In genomic region chr9:129972816-129973215, GRCh38 we compare ENCODE assay signal across 26 cellular contexts.
A peak's percentile ranks its signal among the peaks of the same experiment; 100 is the strongest.
DNase-seq lines count a peak whose midpoint lies in the region; ATAC-seq and TF ChIP-seq lines count a peak whose summit lies in the region.
"Had no signal": no experiment of that assay in that cellular context is flagged by ENCODE, and none has a peak within 500 bp of the region (broad histone marks: within the 10 kb centered on the region; RNA-seq: fewer than 3 reads in every experiment).

No MANE protein-coding gene starts in this region.

- intact Hi-C loops in activated CD4-positive, alpha-beta memory T cell treated with anti-CD3 and anti-CD28 coated beads for 36 hours (cut with micrococcal nuclease) = no loop called here

- DNase-seq in activated CD4-positive, alpha-beta memory T cell treated with anti-CD3 and anti-CD28 coated beads for 36 hours = no peak
- no peak for DNase-seq in activated CD4-positive, alpha-beta memory T cell treated with anti-CD3 and anti-CD28 coated beads, Interleukin-2, amount 10 ng/mL, durations not matched to agents 7 days and 5 days
- DNase-seq in M059J (ENCODE audit: low read depth) (peak; percentile 48), osteoblast (ENCODE audit: insufficient read length, low spot score, missing footprints) (peak; percentile 35), GM10266 (ENCODE audit: extremely low spot score) (no peak)
- DNase-seq in activated naive CD8-positive, alpha-beta T cell treated with anti-CD3 and anti-CD28 coated beads, Interleukin-2, amount 50 U/mL, for 24 hours = no peak
- DNase-seq: ACHN; activated CD4-positive, alpha-beta T cell treated with anti-CD3 and anti-CD28 coated beads, Interleukin-2, amount 50 U/mL, for 1 hour; amniotic stem cell; dermis blood vessel endothelial cell; foreskin melanocyte; HFFc6; hippocampal formation; islet precursor cell; NCI-H1105; NCI-H2107; NCI-H524; occipital lobe; testis had no signal

- peaks cover 28% of the 10 kb centered on the region for H3K4me1 Mint-ChIP-seq in activated CD4-positive, alpha-beta memory T cell treated with anti-CD3 and anti-CD28 coated beads for 36 hours (ENCODE audit: low read depth)
- H3K4me1 Mint-ChIP-seq in activated CD4-positive, alpha-beta memory T cell treated with anti-CD3 and anti-CD28 coated beads, Interleukin-2, amount 10 ng/mL, durations not matched to agents 7 days and 5 days = peaks cover 19% of the 10 kb centered on the region
- peaks cover 52% of the 10 kb centered on the region for H3K4me1 Mint-ChIP-seq in activated naive CD8-positive, alpha-beta T cell treated with anti-CD3 and anti-CD28 coated beads, Interleukin-2, amount 50 U/mL, for 24 hours

- H4K20me1 ChIP-seq in osteoblast (ENCODE audit: insufficient read depth, low read length) = no peaks in the 10 kb centered on the region

- CTCF ChIA-PET in activated CD4-positive, alpha-beta memory T cell treated with anti-CD3 and anti-CD28 coated beads for 36 hours (lab: Charles Lee) = interaction anchor here (0.6 to 1.2 kb wide), 2 partner anchors 18 to 40 kb away, joined by 3 to 4 read pairs; no protein-coding TSS in a partner anchor
- CTCF ChIA-PET in activated CD4-positive, alpha-beta memory T cell treated with anti-CD3 and anti-CD28 coated beads, Interleukin-2, amount 10 ng/mL, durations not matched to agents 7 days and 5 days (lab: Charles Lee) = no interaction called here

- H3K27ac Mint-ChIP-seq in activated CD4-positive, alpha-beta memory T cell treated with anti-CD3 and anti-CD28 coated beads for 36 hours = peak overlapping the region; percentile 60
- no peak overlapping the region for H3K27ac Mint-ChIP-seq in activated CD4-positive, alpha-beta memory T cell treated with anti-CD3 and anti-CD28 coated beads, Interleukin-2, amount 10 ng/mL, durations not matched to agents 7 days and 5 days
- H3K27ac Mint-ChIP-seq in activated naive CD8-positive, alpha-beta T cell treated with anti-CD3 and anti-CD28 coated beads, Interleukin-2, amount 50 U/mL, for 24 hours = peak overlapping the region; percentile 74
- H3K27ac Mint-ChIP-seq: HFFc6 had no signal

- H3K4me3 Mint-ChIP-seq in activated CD4-positive, alpha-beta memory T cell treated with anti-CD3 and anti-CD28 coated beads for 36 hours = no peak overlapping the region
- H3K4me3 Mint-ChIP-seq in activated CD4-positive, alpha-beta memory T cell treated with anti-CD3 and anti-CD28 coated beads, Interleukin-2, amount 10 ng/mL, durations not matched to agents 7 days and 5 days = no peak overlapping the region
- H3K4me3 Mint-ChIP-seq in activated naive CD8-positive, alpha-beta T cell treated with anti-CD3 and anti-CD28 coated beads, Interleukin-2, amount 50 U/mL, for 24 hours = no peak overlapping the region
- H3K4me3 Mint-ChIP-seq: HFFc6 had no signal

- H3K4me3 ChIP-seq in osteoblast (ENCODE audit: insufficient read depth, low read length) = no peak overlapping the region
- H3K4me3 ChIP-seq: cardiac muscle cell, lung, testis had no signal

- H3K9me3 ChIP-seq in osteoblast (ENCODE audit: low read depth, low read length) = no peaks in the 10 kb centered on the region
- H3K9me3 ChIP-seq: testis had no signal

- no peaks in the 10 kb centered on the region for H3K36me3 ChIP-seq in osteoblast (ENCODE audit: insufficient read depth, low read length)
- H3K36me3 ChIP-seq: cardiac muscle cell had no signal

- POLR2A ChIA-PET in activated CD4-positive, alpha-beta memory T cell treated with anti-CD3 and anti-CD28 coated beads for 36 hours (lab: Charles Lee) = interaction anchor here (1.2 kb wide), 1 partner anchor 15 kb away, joined by 3 read pairs; no protein-coding TSS in a partner anchor
- POLR2A ChIA-PET in activated CD4-positive, alpha-beta memory T cell treated with anti-CD3 and anti-CD28 coated beads, Interleukin-2, amount 10 ng/mL, durations not matched to agents 7 days and 5 days (lab: Charles Lee) = interaction anchor here (0.6 to 1.8 kb wide), 5 partner anchors 8 to 70 kb away, joined by 3 to 8 read pairs (median 4); partner anchors contain the start of gene FNBP1

- H3K4me2 ChIP-seq in osteoblast (ENCODE audit: insufficient read depth, low read length) = no peak overlapping the region

- no peaks in the 10 kb centered on the region for H3K27me3 Mint-ChIP-seq in activated CD4-positive, alpha-beta memory T cell treated with anti-CD3 and anti-CD28 coated beads for 36 hours
- no peaks in the 10 kb centered on the region for H3K27me3 Mint-ChIP-seq in activated CD4-positive, alpha-beta memory T cell treated with anti-CD3 and anti-CD28 coated beads, Interleukin-2, amount 10 ng/mL, durations not matched to agents 7 days and 5 days
- no peaks in the 10 kb centered on the region for H3K27me3 Mint-ChIP-seq in activated naive CD8-positive, alpha-beta T cell treated with anti-CD3 and anti-CD28 coated beads, Interleukin-2, amount 50 U/mL, for 24 hours

- peaks cover 4% of the 10 kb centered on the region for H3K4me1 ChIP-seq in osteoblast (ENCODE audit: insufficient read depth, low read length)

- H3K9me3 Mint-ChIP-seq in activated CD4-positive, alpha-beta memory T cell treated with anti-CD3 and anti-CD28 coated beads for 36 hours = no peaks in the 10 kb centered on the region
- no peaks in the 10 kb centered on the region for H3K9me3 Mint-ChIP-seq in activated CD4-positive, alpha-beta memory T cell treated with anti-CD3 and anti-CD28 coated beads, Interleukin-2, amount 10 ng/mL, durations not matched to agents 7 days and 5 days
- no peaks in the 10 kb centered on the region for H3K9me3 Mint-ChIP-seq in activated naive CD8-positive, alpha-beta T cell treated with anti-CD3 and anti-CD28 coated beads, Interleukin-2, amount 50 U/mL, for 24 hours
- H3K9me3 Mint-ChIP-seq: HFFc6 had no signal

- no peak overlapping the region for H3K27ac ChIP-seq in osteoblast (ENCODE audit: low read depth, low read length)
- H3K27ac ChIP-seq: C4-2B, cardiac muscle cell, HL-60, RWPE1, testis had no signal

- no peak overlapping the region for H2AFZ ChIP-seq in osteoblast (ENCODE audit: low read length)

- H3K36me3 Mint-ChIP-seq in activated CD4-positive, alpha-beta memory T cell treated with anti-CD3 and anti-CD28 coated beads for 36 hours = peaks cover 43% of the 10 kb centered on the region
- peaks cover 52% of the 10 kb centered on the region for H3K36me3 Mint-ChIP-seq in activated CD4-positive, alpha-beta memory T cell treated with anti-CD3 and anti-CD28 coated beads, Interleukin-2, amount 10 ng/mL, durations not matched to agents 7 days and 5 days (ENCODE audit: low read depth)
- peaks cover 52% of the 10 kb centered on the region for H3K36me3 Mint-ChIP-seq in activated naive CD8-positive, alpha-beta T cell treated with anti-CD3 and anti-CD28 coated beads, Interleukin-2, amount 50 U/mL, for 24 hours (ENCODE audit: low read depth)

- no peaks in the 10 kb centered on the region for H3K79me2 ChIP-seq in osteoblast (ENCODE audit: insufficient read depth, low read length)

- no peaks in the 10 kb centered on the region for H3K27me3 ChIP-seq in osteoblast (ENCODE audit: insufficient read depth, low read length)
- H3K27me3 ChIP-seq: cardiac muscle cell, testis had no signal

- no peak for TF ChIP-seq CTCF in osteoblast (IDR thresholded peaks at IDR 0.05; ENCODE audit: extremely low read depth, low read depth, low read length)
- TF ChIP-seq CTCF in GM10266 (IDR thresholded peaks at IDR 0.05; ENCODE audit: control insufficient read depth, insufficient read depth, low read depth, missing control alignments) = no peak

- ATAC-seq in activated naive CD8-positive, alpha-beta T cell treated with anti-CD3 and anti-CD28 coated beads, Interleukin-2, amount 50 U/mL, for 24 hours = no peak
- ATAC-seq in HG03469 (IDR thresholded peaks at IDR 0.05; ENCODE audit: unreplicated experiment) = no peak
- ATAC-seq in esophagus mucosa = no peak

Comparison
In these comparisons a context has a peak if more than half of its experiments do, and no peak if none do; other contexts are left out.
1. DNase-seq: peak in M059J (single experiment) and osteoblast (single experiment); none in activated CD4-positive, alpha-beta memory T cell treated with anti-CD3 and anti-CD28 coated beads for 36 hours (single experiment), activated CD4-positive, alpha-beta memory T cell treated with anti-CD3 and anti-CD28 coated beads, Interleukin-2, amount 10 ng/mL, durations not matched to agents 7 days and 5 days (single experiment), activated naive CD8-positive, alpha-beta T cell treated with anti-CD3 and anti-CD28 coated beads, Interleukin-2, amount 50 U/mL, for 24 hours (single experiment) and GM10266 (single experiment).